Comparison of ENCODE assay signal across 25 cellular contexts in genomic region chr20:59772931-59773913, GRCh38.
A peak's percentile ranks its signal among the peaks of the same experiment; 100 is the strongest.
DNase-seq lines count a peak whose midpoint lies in the region; ATAC-seq and TF ChIP-seq lines count a peak whose summit lies in the region.
"Had no signal": no experiment of that assay in that cellular context is flagged by ENCODE, and none has a peak within 500 bp of the region (broad histone marks: within the 10 kb centered on the region; RNA-seq: fewer than 3 reads in every experiment).

No MANE protein-coding gene starts in this region.

- intact Hi-C loops in sigmoid colon (cut with DNase I), result no loop called here

- no peak for TF ChIP-seq CTCF in sigmoid colon (IDR thresholded peaks at IDR 0.05)

- no peaks in the 10 kb centered on the region; the same call in 1 of the 2 replicates for H3K27me3 ChIP-seq in H7 (ENCODE audit: control insufficient read depth, insufficient read depth, low read length)
- H3K27me3 ChIP-seq in sigmoid colon, result no peaks in the 10 kb centered on the region
- H3K27me3 ChIP-seq: BLaER1 treated with 17β-estradiol and CSF1 and Interleukin-3, amounts not matched to agents 10 nM and 100 nM; pancreas; thyroid gland had no signal

- no peaks in the 10 kb centered on the region for H3K9me3 ChIP-seq in sigmoid colon
- H3K9me3 ChIP-seq: BLaER1 treated with 17β-estradiol and CSF1 and Interleukin-3, amounts not matched to agents 10 nM and 100 nM; gastroesophageal sphincter; pancreas; SJCRH30; thyroid gland had no signal

- H3K36me3 ChIP-seq in H7 (replicated peaks; ENCODE audit: control insufficient read depth, insufficient read depth, low read length) (no peaks in the 10 kb centered on the region), sigmoid colon (no peaks in the 10 kb centered on the region)
- H3K36me3 ChIP-seq: gastroesophageal sphincter, pancreas, SJCRH30, thyroid gland had no signal

- no peak for TF ChIP-seq POLR2A in sigmoid colon (IDR thresholded peaks at IDR 0.05)

- no peak for TF ChIP-seq EP300 in sigmoid colon (IDR thresholded peaks at IDR 0.05)

- no peak for ATAC-seq in GM21526 (IDR thresholded peaks at IDR 0.05; ENCODE audit: low FRiP score, unreplicated experiment)
- ATAC-seq: activated T-cell treated with anti-CD3 and anti-CD28 coated beads, Interleukin-2, amount 50 U/mL, for 72 hours; gastroesophageal sphincter; pancreas had no signal

- H3K4me3 ChIP-seq in H7 (ENCODE audit: insufficient read depth, low read depth, low read length), result no peak overlapping the region
- no peak overlapping the region for H3K4me3 ChIP-seq in sigmoid colon
- H3K4me3 ChIP-seq: BLaER1 treated with 17β-estradiol and CSF1 and Interleukin-3, amounts not matched to agents 10 nM and 100 nM; gastroesophageal sphincter; pancreas; SJCRH30; thyroid gland had no signal

- WGBS in sigmoid colon, 2 donors, result 41 to 81% methylated on average over 21 of the region's 21 CpGs

- peaks cover 0 to 13% (median 10%) of the 10 kb centered on the region in 4 donors for H3K4me1 ChIP-seq in sigmoid colon
- H3K4me1 ChIP-seq: pancreas, SJCRH30 had no signal

- H3K27ac ChIP-seq in sigmoid colon, result no peak overlapping the region
- H3K27ac ChIP-seq: BLaER1 treated with 17β-estradiol and CSF1 and Interleukin-3, amounts not matched to agents 10 nM and 100 nM; gastroesophageal sphincter; pancreas; SJCRH30; thyroid gland had no signal

- DNase-seq in H7 (peak; percentile 37), LoVo (ENCODE audit: low spot score) (peak; percentile 2), islet precursor cell (peak; percentile 53), sigmoid colon (peak; percentile 52), ureter (ENCODE audit: low spot score) (no peak)
- no peak for DNase-seq in stimulated activated CD8-positive, alpha-beta memory T cell treated with anti-CD3 and anti-CD28 coated beads, Interleukin-4, amount 100 ng/mL, for 48 hours
- DNase-seq: activated CD4-positive, alpha-beta T cell treated with anti-CD3 and anti-CD28 coated beads, Interleukin-2, amount 50 U/mL, for 1 hour; activated naive CD4-positive, alpha-beta T cell treated with anti-CD3 and anti-CD28 coated beads for 36 hours; activated T-cell treated with anti-CD3 and anti-CD28 coated beads, Interleukin-2, amount 50 U/mL, for 72 hours; amniotic stem cell; Kasumi-1; kidney glomerular epithelial cell; MV-4-11; NCI-H1436 treated with DMSO at 0.1 percent for 48 hours; NCI-H2081 treated with DMSO at 0.1 percent for 48 hours; NCI-H2227 treated with DMSO at 0.1 percent for 48 hours; NCI-H526 treated with DMSO at 0.1 percent for 48 hours; pancreas; SJCRH30; stimulated activated CD4-positive, alpha-beta T cell treated with anti-CD3 and anti-CD28 coated beads, Interleukin-1b, Interleukin-23, amount 100 ng/mL, for 48 hours; T-helper 9 cell; thyroid gland had no signal

Comparison
In these comparisons a context has a peak if more than half of its experiments do, and no peak if none do; other contexts are left out.
1. DNase-seq: peak in H7 (single experiment), LoVo (single experiment), islet precursor cell (single experiment) and sigmoid colon (single experiment); none in ureter (single experiment) and stimulated activated CD8-positive, alpha-beta memory T cell treated with anti-CD3 and anti-CD28 coated beads, Interleukin-4, amount 100 ng/mL, for 48 hours (single experiment).